In the genomic region with DNA sequence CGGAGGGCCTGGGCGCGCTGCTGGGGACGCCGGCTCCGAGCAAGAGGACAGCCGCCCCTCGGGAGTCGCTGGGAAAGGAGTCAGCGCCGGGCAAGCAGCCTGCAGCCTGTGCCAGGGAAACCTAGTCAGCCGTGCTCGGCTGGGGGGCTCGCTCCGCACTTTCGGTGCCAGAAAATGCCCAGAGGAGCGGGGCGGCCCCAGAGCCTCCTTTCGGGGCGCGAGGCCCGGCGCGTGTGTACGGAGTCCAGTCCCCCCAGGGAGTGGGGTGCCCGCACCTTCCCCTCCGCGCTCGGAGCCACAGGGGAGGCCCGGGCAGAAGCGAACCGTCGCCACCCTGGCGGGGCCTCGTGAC, we compare ENCODE assay signal across 8 cellular contexts.
DNase-seq lines count a peak whose midpoint lies in the region; ATAC-seq and TF ChIP-seq lines count a peak whose summit lies in the region.

No MANE protein-coding gene starts in this region.

- 0 to 1% (median 1%) methylated on average over 27 to 35 of the region's 35 CpGs for WGBS in ovary, 3 donors

- no peaks in the 10 kb centered on the region for H3F3A ChIP-seq in SU-DHL-6 (ENCODE audit: insufficient read depth)

- BruUV-seq in Caco-2 (replicated peaks; lab: Mats Ljungman, UMichigan), result no TSS peak

- no peak overlapping the region for H3K27ac ChIP-seq in SU-DHL-6 (ENCODE audit: low read depth, low read length)
- peak overlapping the region; percentile 43 to 89 for H3K27ac ChIP-seq in ovary

- H3K4me3 ChIP-seq in Caco-2 (ENCODE audit: low read depth, low read length) (peak overlapping the region; percentile 56), SU-DHL-6 (ENCODE audit: insufficient read depth, low read length, poor library complexity, severe bottlenecking) (peak overlapping the region; percentile 37), ovary (peak overlapping the region; percentile 71)

- no peak overlapping the region for H2AFZ ChIP-seq in SU-DHL-6 (ENCODE audit: low read depth, low read length, severe bottlenecking)

- intact Hi-C loops in Caco-2 (cut with micrococcal nuclease; ENCODE audit: unreplicated experiment) (no loop called here), ovary (cut with DNase I) (loop anchor here in 1 of 4 donors (10.0 kb wide), 2 partner anchors 122 to 588 kb away; partner anchors contain the start of genes FAM210A and RNMT)

- no peaks in the 10 kb centered on the region for H3K9me3 Mint-ChIP-seq in Caco-2 (ENCODE audit: unreplicated experiment)

- H3K4me1 ChIP-seq in Caco-2 (peaks cover 6% of the 10 kb centered on the region), ovary (ENCODE audit: insufficient read depth) (peaks cover 1% of the 10 kb centered on the region)

- H3K9me3 ChIP-seq in Caco-2 (0 out of 2 replicates have a peak, but pooled peaks cover 9% of the 10 kb centered on the region), SU-DHL-6 (ENCODE audit: insufficient read depth, low read length) (0 out of 2 replicates have a peak, but pooled peaks cover 3% of the 10 kb centered on the region), ovary (no peaks in the 10 kb centered on the region)

- POLR2A ChIA-PET in Caco-2 (lab: Charles Lee), result no interaction called here

- no peaks in the 10 kb centered on the region for H3K27me3 Mint-ChIP-seq in Caco-2 (ENCODE audit: insufficient read depth, unreplicated experiment)

- H3K79me2 ChIP-seq in SU-DHL-6 (ENCODE audit: insufficient read depth, low read length), result no peaks in the 10 kb centered on the region

- H3K9ac ChIP-seq in SU-DHL-6 (ENCODE audit: low read length), result peak overlapping the region; percentile 40

- H3K4me2 ChIP-seq in SU-DHL-6 (ENCODE audit: low read depth, low read length, poor library complexity, severe bottlenecking), result peak overlapping the region; percentile 53

- peaks cover 8% of the 10 kb centered on the region for H3K36me3 Mint-ChIP-seq in Caco-2 (ENCODE audit: insufficient read depth, unreplicated experiment)

- DNase-seq in Caco-2 (peak in 1 of 2 experiments; percentile 46), germinal center (ENCODE audit: low spot score) (peak; percentile 41), ovary (peak in 4 of 5 donors; percentile 40 to 56 (median 51)), NK-92 (lab: John Stamatoyannopoulos, UW; ENCODE audit: unreplicated experiment) (no peak), NCI-H774 (lab: John Stamatoyannopoulos, UW) (no peak), cortex of kidney (lab: John Stamatoyannopoulos, UW) (no peak)

- TF ChIP-seq CTCF in Caco-2 (IDR thresholded peaks at IDR 0.05; ENCODE audit: insufficient read depth in 1 of 2, low read depth in 1 of 2, low read length in 1 of 2, severe bottlenecking in 1 of 2, unreplicated experiment in 1 of 2) (no peak), SU-DHL-6 (IDR thresholded peaks at IDR 0.05; ENCODE audit: insufficient read depth, low read length, poor library complexity, severe bottlenecking) (no peak), ovary (IDR thresholded peaks at IDR 0.05) (no peak)

- H3K27me3 ChIP-seq in Caco-2 (replicated peaks; ENCODE audit: control insufficient read depth, insufficient read depth, low read length) (no peaks in the 10 kb centered on the region), SU-DHL-6 (ENCODE audit: low read length) (no peaks in the 10 kb centered on the region; the same call in 1 of the 2 replicates), ovary (no peaks in the 10 kb centered on the region)

- peak; percentile 21 for ATAC-seq in GM21786 (IDR thresholded peaks at IDR 0.05; ENCODE audit: unreplicated experiment)

- H3K4me3 Mint-ChIP-seq in Caco-2 (ENCODE audit: unreplicated experiment), result peak overlapping the region; percentile 98

- peaks cover 7% of the 10 kb centered on the region for H3K4me1 Mint-ChIP-seq in Caco-2 (ENCODE audit: low read depth, unreplicated experiment)

- no peak overlapping the region for H3K27ac Mint-ChIP-seq in Caco-2 (ENCODE audit: unreplicated experiment)

- no peak for TF ChIP-seq POLR2A in ovary (IDR thresholded peaks at IDR 0.05)

- H3K9me2 ChIP-seq in SU-DHL-6 (replicated peaks; ENCODE audit: insufficient read depth, low read length), result no peaks in the 10 kb centered on the region

- CTCF ChIA-PET in Caco-2 (lab: Charles Lee), result interaction anchor here (1.8 kb wide), 1 partner anchor 23 kb away, joined by 7 read pairs; no protein-coding TSS in a partner anchor

- H4K20me1 ChIP-seq in SU-DHL-6 (ENCODE audit: low read depth, low read length), result no peaks in the 10 kb centered on the region

- no peak for TF ChIP-seq EP300 in ovary (IDR thresholded peaks at IDR 0.05)

- no peaks in the 10 kb centered on the region for H3K36me3 ChIP-seq in Caco-2 (ENCODE audit: control insufficient read depth, insufficient read depth, low read length)
- H3K36me3 ChIP-seq in SU-DHL-6 (ENCODE audit: low read length), result no peaks in the 10 kb centered on the region
- H3K36me3 ChIP-seq in ovary, result no peaks in the 10 kb centered on the region

Comparison
In these comparisons a context has a peak if more than half of its experiments do, and no peak if none do; other contexts are left out.
1. DNase-seq: peak in germinal center (single experiment) and ovary (4 of 5); none in NK-92 (single experiment), NCI-H774 (single experiment) and cortex of kidney (single experiment).
2. Peak in every context shown above with its lines, with median percentiles within 50 percentile points of each other: H3K4me3 ChIP-seq.